ENCODE assay signal across 1 cellular context in genomic region chr5:103510851-103511553, GRCh38.
TF ChIP-seq lines count a peak whose summit lies in the region.

No MANE protein-coding gene starts in this region.

TF ChIP-seq in GM23338, 12 proteins besides CTCF, POLR2A, EP300 and RAD21 (continued from another document):
- no peak for TF ChIP-seq ZNF462 (CRISPR knock-in tag; IDR thresholded peaks at IDR 0.05)
- no peak for TF ChIP-seq CREB1 (CRISPR knock-in tag; IDR thresholded peaks at IDR 0.05; ENCODE audit: low read depth)
- no peak for TF ChIP-seq JUNB (IDR thresholded peaks at IDR 0.05; ENCODE audit: unreplicated experiment)
- TF ChIP-seq NANOG (IDR thresholded peaks at IDR 0.05; ENCODE audit: borderline replicate concordance), result no peak
